Comparison of ENCODE assay signal across 6 cellular contexts in genomic region chr4:13243152-13243551, GRCh38.
"Had no signal": no experiment of that assay in that cellular context is flagged by ENCODE, and none has a peak within 500 bp of the region (broad histone marks: within the 10 kb centered on the region; RNA-seq: fewer than 3 reads in every experiment).

No MANE protein-coding gene starts in this region.

- H3K4me2 ChIP-seq: KMS-11 had no signal

- FAIRE-seq: HTR-8/SVneo had no signal

- H3K9ac ChIP-seq: KMS-11 had no signal

- DNase-seq: IMR-90, KBM-7, KG1 had no signal

- H3K27ac ChIP-seq: HL-60, KMS-11 had no signal
